ENCODE assay signal across 8 cellular contexts in the genomic region with DNA sequence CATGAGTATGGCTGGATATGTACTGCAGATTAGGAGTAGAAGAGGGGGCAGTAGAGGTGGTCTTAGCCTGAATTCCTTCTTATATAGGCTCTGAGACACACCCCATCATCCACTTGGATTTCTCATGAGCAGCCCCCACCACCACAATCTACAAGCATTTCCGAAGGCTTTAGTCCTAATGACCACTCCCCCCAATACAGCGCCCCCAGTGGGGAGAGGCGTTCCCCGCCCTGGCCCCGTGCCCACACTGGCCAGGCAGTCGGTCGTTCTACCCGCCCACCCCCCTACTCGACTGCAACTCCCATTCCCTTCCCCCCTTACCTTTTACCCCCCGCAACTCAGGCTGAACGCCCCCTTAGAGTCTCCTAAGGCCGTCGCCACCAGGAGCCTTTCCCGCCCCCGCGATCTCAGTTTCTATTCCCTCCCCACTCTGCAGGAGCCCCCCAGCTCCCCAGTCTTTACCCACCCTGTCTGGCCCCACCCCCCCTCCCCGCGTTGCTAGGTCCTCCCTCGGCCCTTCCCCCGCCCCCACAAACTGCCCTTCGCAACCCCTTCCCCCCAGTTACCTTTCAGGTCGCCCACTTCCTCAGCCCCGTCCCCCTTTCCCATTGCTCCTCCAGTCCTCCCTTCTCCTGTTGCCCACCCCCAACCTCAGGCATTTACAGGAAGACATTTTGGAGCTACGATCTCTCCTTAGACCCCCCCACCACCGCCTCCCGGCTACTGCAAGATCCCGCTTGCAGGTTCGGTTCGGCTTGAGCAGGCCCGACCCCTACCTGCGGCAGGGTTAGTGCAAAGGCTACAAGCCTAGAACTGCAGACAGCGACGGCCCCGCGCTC. TPM values are rescaled to one million over a fixed set of nuclear protein-coding genes. Genes with fewer than 3 reads are reported as not detected.
A peak's percentile ranks its signal among the peaks of the same experiment; 100 is the strongest.
DNase-seq lines count a peak whose midpoint lies in the region; ATAC-seq, FAIRE-seq and TF ChIP-seq lines count a peak whose summit lies in the region.

No MANE protein-coding gene starts in this region.

- H3K4me3 ChIP-seq in AG09309 (ENCODE audit: control insufficient read depth, low read depth, low read length): peak overlapping the region; percentile 78
- peak overlapping the region; percentile 50 to 87 (median 70) for H3K4me3 ChIP-seq in Peyer's patch
- peak overlapping the region; percentile 89 for H3K4me3 ChIP-seq in adipocyte (ENCODE audit: low read length)
- H3K4me3 ChIP-seq in right cardiac atrium (ENCODE audit: low read length): peak overlapping the region; percentile 83
- peak overlapping the region; percentile 69 to 85 (median 82) for H3K4me3 ChIP-seq in gastrocnemius medialis

- intact Hi-C loops in right cardiac atrium (cut with DNase I) (loop anchor here in 1 of 4 donors (10.0 kb wide), 1 partner anchor 111 kb away; the partner anchor contains the start of gene TAF1), gastrocnemius medialis (cut with DNase I; ENCODE audit: low total_unique reads) (loop anchor here (1.0 to 5.0 kb wide), 3 partner anchors 71 to 186 kb away; partner anchors contain the start of genes SNX12 and TAF1)

- TF ChIP-seq CTCF in AG09309 (IDR thresholded peaks at IDR 0.05; ENCODE audit: control insufficient read depth, insufficient read depth, low read depth, low read length, missing control alignments): peak; percentile 60
- peak in 3 of 6 experiments; percentile 33 to 46 (median 36) for TF ChIP-seq CTCF in Peyer's patch (IDR thresholded peaks at IDR 0.05)
- peak in 4 of 5 experiments; percentile 24 to 60 (median 45) for TF ChIP-seq CTCF in gastrocnemius medialis (IDR thresholded peaks at IDR 0.05 in 4 of 5, conservative IDR thresholded peaks at IDR 0.05 in 1 of 5)

- peaks cover 0 to 11% (median 0%) of the 10 kb centered on the region in 3 donors for H3K36me3 ChIP-seq in Peyer's patch
- H3K36me3 ChIP-seq in adipocyte (ENCODE audit: control insufficient read depth, insufficient read depth, low read length, severe bottlenecking): peaks cover 14% of the 10 kb centered on the region
- no peaks in the 10 kb centered on the region for H3K36me3 ChIP-seq in gastrocnemius medialis

- 1% methylated on average over 35 of the region's 35 CpGs for WGBS in right cardiac atrium

- H3K4me1 ChIP-seq in Peyer's patch: peaks cover 0 to 15% (median 3%) of the 10 kb centered on the region in 4 donors
- peaks cover 8% of the 10 kb centered on the region for H3K4me1 ChIP-seq in adipocyte (ENCODE audit: control insufficient read depth, insufficient read depth, low read length)
- peaks cover 3% of the 10 kb centered on the region for H3K4me1 ChIP-seq in right cardiac atrium (ENCODE audit: control insufficient read depth, insufficient read depth, low read length)
- H3K4me1 ChIP-seq in gastrocnemius medialis: peaks cover 0 to 8% of the 10 kb centered on the region in 2 donors

- H3K27me3 ChIP-seq in Peyer's patch (no peaks in the 10 kb centered on the region), adipocyte (replicated peaks; ENCODE audit: control insufficient read depth, insufficient read depth, low read length) (no peaks in the 10 kb centered on the region), right cardiac atrium (ENCODE audit: control insufficient read depth, insufficient read depth) (no peaks in the 10 kb centered on the region), gastrocnemius medialis (no peaks in the 10 kb centered on the region)

- FAIRE-seq in GM19239 (lab: Jason Lieb, UNC): peak; percentile 87

- DNase-seq in AG09309 (ENCODE audit: low read depth): no peak
- DNase-seq in GM19239 (ENCODE audit: insufficient read length, low spot score): no peak
- DNase-seq in Peyer's patch: peak; percentile 17 to 57 (median 52)
- DNase-seq in adipocyte (ENCODE audit: low read depth): peak; percentile 65
- peak; percentile 34 to 79 (median 73) for DNase-seq in right cardiac atrium
- peak; percentile 4 to 37 for DNase-seq in gastrocnemius medialis

- TF ChIP-seq POLR2A in Peyer's patch (IDR thresholded peaks at IDR 0.05): no peak
- TF ChIP-seq POLR2A in gastrocnemius medialis (IDR thresholded peaks at IDR 0.05): no peak

- peak overlapping the region; percentile 72 to 84 (median 82) for H3K27ac ChIP-seq in Peyer's patch
- H3K27ac ChIP-seq in right cardiac atrium (ENCODE audit: low read length): peak overlapping the region; percentile 96
- H3K27ac ChIP-seq in gastrocnemius medialis: peak overlapping the region; percentile 88 to 94 (median 94)

- H3K9me3 ChIP-seq in Peyer's patch (no peaks in the 10 kb centered on the region), adipocyte (ENCODE audit: control insufficient read depth, low read length) (no peaks in the 10 kb centered on the region), right cardiac atrium (ENCODE audit: control insufficient read depth, low read length) (no peaks in the 10 kb centered on the region), gastrocnemius medialis (no peaks in the 10 kb centered on the region)

- ATAC-seq in right cardiac atrium (no peak), gastrocnemius medialis (peak in 1 of 2 donors; percentile 10), GM19467 (IDR thresholded peaks at IDR 0.05; ENCODE audit: unreplicated experiment) (no peak), HG03159 (IDR thresholded peaks at IDR 0.05; ENCODE audit: unreplicated experiment) (no peak)

- in situ Hi-C loops in gastrocnemius medialis (cut with MboI; ENCODE audit: low sequenced_read_pairs in 4 of 4): loop anchor here in 2 of 4 donors (25.0 kb wide), 1 partner anchor 109 kb away; the partner anchor contains the start of gene TAF1 (in 2 of the 2)

- H3K9ac ChIP-seq in adipocyte (ENCODE audit: low read length): peak overlapping the region; percentile 89

RNA-seq across cellular contexts. Expression of gene ZMYM3, which starts 0.5 kb away (rescaled TPM):
- total RNA-seq in Peyer's patch (10 to 100 TPM; 10.3 to 17.3 (median 15.5) TPM), right cardiac atrium (10 to 100 TPM; 13.0 to 24.2 (median 18.4) TPM), gastrocnemius medialis (10 to 100 TPM in 1 of 4 donors, 1 to 10 TPM in 3; 7.1 to 10.2 (median 8.9) TPM)
- polyA plus RNA-seq in right cardiac atrium: 6.9 TPM

RNA-seq across cellular contexts. Expression of gene NONO, which starts 30.0 kb away (rescaled TPM):
- total RNA-seq in Peyer's patch (100 to 1,000 TPM; 167 to 559 (median 214) TPM), right cardiac atrium (100 to 1,000 TPM; 124 to 157 (median 135) TPM), gastrocnemius medialis (100 to 1,000 TPM in 1 of 4 donors, 10 to 100 TPM in 3; 90.5 to 101 (median 92.9) TPM)
- polyA plus RNA-seq in right cardiac atrium: 61.9 TPM

RNA-seq across cellular contexts. Expression of gene GJB1, which starts 30.4 kb away (rescaled TPM):
- total RNA-seq in Peyer's patch (10 to 100 TPM in 3 of 4 donors, 1 to 10 TPM in 1; 2.5 to 98.4 (median 65.5) TPM), right cardiac atrium (not detected), gastrocnemius medialis (under 1 TPM in 2 of 4 donors, not detected in 2; 0.24 to 0.80 TPM)
- 0.11 TPM for polyA plus RNA-seq in right cardiac atrium

RNA-seq across cellular contexts. Expression of gene ITGB1BP2, which starts 48.1 kb away (rescaled TPM):
- total RNA-seq in Peyer's patch (1 to 10 TPM in 3 of 4 donors, not detected in 1; 2.4 to 5.3 (median 3.4) TPM), right cardiac atrium (100 to 1,000 TPM; 113 to 174 (median 125) TPM), gastrocnemius medialis (10 to 100 TPM in 1 of 4 donors, 1 to 10 TPM in 3; 2.4 to 17.1 (median 5.4) TPM)
- 186 TPM for polyA plus RNA-seq in right cardiac atrium

Comparison
In these comparisons a context has a peak if more than half of its experiments do, and no peak if none do; other contexts are left out.
1. DNase-seq: peak in Peyer's patch (3 of 3), adipocyte (single experiment), right cardiac atrium (3 of 3) and gastrocnemius medialis (2 of 2); none in AG09309 (single experiment) and GM19239 (single experiment).
2. Peak in every context shown above with its lines, with median percentiles within 50 percentile points of each other: H3K4me3 ChIP-seq and H3K27ac ChIP-seq.